9 cellular contexts compared by ENCODE assay signal in the genomic region with DNA sequence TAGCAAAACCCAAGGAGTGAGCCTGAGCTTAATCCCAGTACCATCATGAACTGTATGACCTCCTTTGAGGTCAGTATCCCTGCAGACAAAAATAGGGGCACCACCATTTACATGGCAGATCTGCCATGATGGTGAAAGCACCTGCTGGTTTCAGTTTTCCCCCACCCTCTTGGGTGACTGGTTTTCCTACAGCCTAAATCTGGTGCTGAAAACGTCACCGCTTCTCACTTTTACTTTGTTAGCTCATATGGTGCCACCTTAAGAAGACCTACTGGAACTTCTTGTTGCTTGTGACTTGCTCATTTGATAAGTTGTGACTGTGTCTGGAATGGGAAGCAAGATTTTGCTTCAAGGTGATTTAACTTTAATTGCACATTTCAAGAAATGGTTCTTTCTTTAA. TPM values are rescaled to one million over a fixed set of nuclear protein-coding genes. Genes with fewer than 3 reads are reported as not detected.
A peak's percentile ranks its signal among the peaks of the same experiment; 100 is the strongest.
DNase-seq lines count a peak whose midpoint lies in the region; ATAC-seq, FAIRE-seq and TF ChIP-seq lines count a peak whose summit lies in the region.
"Had no signal": no experiment of that assay in that cellular context is flagged by ENCODE, and none has a peak within 500 bp of the region (broad histone marks: within the 10 kb centered on the region; RNA-seq: fewer than 3 reads in every experiment).

No MANE protein-coding gene starts in this region.

- H3K9me3 Mint-ChIP-seq in IgD-negative memory B cell, result no peaks in the 10 kb centered on the region

- no peak for TF ChIP-seq EP300 in upper lobe of left lung (IDR thresholded peaks at IDR 0.05)

- H3K4me3 Mint-ChIP-seq in IgD-negative memory B cell, result peak overlapping the region; percentile 6 to 76 (median 34)

- H3K27me3 Mint-ChIP-seq in IgD-negative memory B cell, result no peaks in the 10 kb centered on the region

- no peak for TF ChIP-seq CTCF in upper lobe of left lung (IDR thresholded peaks at IDR 0.05)

- H3K36me3 Mint-ChIP-seq in IgD-negative memory B cell, result peaks cover 2% of the 10 kb centered on the region

- H3K27ac ChIP-seq in effector memory CD4-positive, alpha-beta T cell (ENCODE audit: insufficient read depth, low read length, poor library complexity, severe bottlenecking), result peak overlapping the region; percentile 7
- no peak overlapping the region for H3K27ac ChIP-seq in upper lobe of left lung

- ATAC-seq in GM21515 (IDR thresholded peaks at IDR 0.05; ENCODE audit: unreplicated experiment) (peak; percentile 52), upper lobe of left lung (ENCODE audit: low FRiP score in 2 of 2) (no peak)

- no peak for TF ChIP-seq POLR2A in GM12891 (IDR thresholded peaks at IDR 0.05; ENCODE audit: low read depth, low read length)
- no peak for TF ChIP-seq POLR2A in upper lobe of left lung (IDR thresholded peaks at IDR 0.05)

- WGBS in upper lobe of left lung, 2 donors, result 81 to 84% methylated on average over 2 of the region's 2 CpGs

- no peaks in the 10 kb centered on the region for H3K36me3 ChIP-seq in effector memory CD4-positive, alpha-beta T cell (ENCODE audit: control insufficient read depth, insufficient read depth, low read length)
- H3K36me3 ChIP-seq in upper lobe of left lung, result no peaks in the 10 kb centered on the region

- H3K4me1 Mint-ChIP-seq in IgD-negative memory B cell, result peaks cover 62 to 72% (median 63%) of the 10 kb centered on the region in 3 donors

- H3K4me1 ChIP-seq in effector memory CD4-positive, alpha-beta T cell (ENCODE audit: control insufficient read depth, insufficient read depth, low read length, poor library complexity, severe bottlenecking), result peaks cover 35% of the 10 kb centered on the region
- peaks cover 27 to 61% (median 31%) of the 10 kb centered on the region in 4 donors for H3K4me1 ChIP-seq in upper lobe of left lung

- H3K4me3 ChIP-seq in effector memory CD4-positive, alpha-beta T cell (ENCODE audit: insufficient read depth, low read depth, low read length, poor library complexity, severe bottlenecking), result peak overlapping the region; percentile 15
- H3K4me3 ChIP-seq in upper lobe of left lung, result no peak overlapping the region

- H3K9me3 ChIP-seq in effector memory CD4-positive, alpha-beta T cell (ENCODE audit: control insufficient read depth, low read length), result no peaks in the 10 kb centered on the region
- no peaks in the 10 kb centered on the region for H3K9me3 ChIP-seq in upper lobe of left lung

- DNase-seq in GM12891 (ENCODE audit: insufficient read length, low spot score), result no peak
- DNase-seq in effector memory CD4-positive, alpha-beta T cell, result peak in 1 of 3 donors; percentile 18
- DNase-seq in cerebellar cortex (ENCODE audit: low spot score), result no peak
- DNase-seq in RCC 7860 (ENCODE audit: low spot score), result no peak
- no peak for DNase-seq in NCI-H146 treated with DMSO at 0.1 percent for 48 hours (lab: John Stamatoyannopoulos, UW; ENCODE audit: unreplicated experiment)
- no peak for DNase-seq in upper lobe of left lung

- peak overlapping the region in 2 of 3 donors; percentile 25 to 65 for H3K27ac Mint-ChIP-seq in IgD-negative memory B cell

- peak; percentile 88 for FAIRE-seq in GM12891 (lab: Jason Lieb, UNC)
- FAIRE-seq in RCC 7860 (lab: Jason Lieb, UNC), result no peak
- FAIRE-seq: TTC549 had no signal

- no peaks in the 10 kb centered on the region for H3K27me3 ChIP-seq in effector memory CD4-positive, alpha-beta T cell (replicated peaks; ENCODE audit: control insufficient read depth, insufficient read depth, low read length, poor library complexity, severe bottlenecking)
- no peaks in the 10 kb centered on the region for H3K27me3 ChIP-seq in upper lobe of left lung

TF ChIP-seq in GM12891, 5 proteins besides CTCF, POLR2A, EP300 and RAD21:
- TF ChIP-seq TAF1 (IDR thresholded peaks at IDR 0.05; ENCODE audit: low read depth, low read length), result no peak
- TF ChIP-seq PAX5 (IDR thresholded peaks at IDR 0.05; ENCODE audit: insufficient read depth, low read length, severe bottlenecking), result no peak
- no peak for TF ChIP-seq POU2F2 (IDR thresholded peaks at IDR 0.05; ENCODE audit: low read depth, low read length)
- TF ChIP-seq SPI1 (IDR thresholded peaks at IDR 0.05; ENCODE audit: low read depth, low read length), result no peak
- no peak for TF ChIP-seq POLR2AphosphoS5 (IDR thresholded peaks at IDR 0.05; ENCODE audit: low read depth, low read length)

RNA-seq across cellular contexts. Expression of gene PPP1R2, which starts 5.1 kb away (rescaled TPM):
- polyA plus RNA-seq in GM12891 (2012; ENCODE audit: low read depth, missing spikeins), result 17.4 TPM
- polyA plus RNA-seq in IgD-negative memory B cell, result 159 TPM
- 100 to 1,000 TPM in 2 of 6 donors, 10 to 100 TPM in 4; 38.5 to 170 (median 61.2) TPM for total RNA-seq in upper lobe of left lung

RNA-seq across cellular contexts. Expression of gene APOD, which starts 45.7 kb away (rescaled TPM):
- 0.86 TPM for polyA plus RNA-seq in GM12891 (2012; ENCODE audit: low read depth, missing spikeins)
- not detected for polyA plus RNA-seq in IgD-negative memory B cell
- total RNA-seq in upper lobe of left lung, result 100 to 1,000 TPM in 2 of 6 donors, 10 to 100 TPM in 4; 29.7 to 120 (median 67.4) TPM
